Comparison of ENCODE assay signal across 8 cellular contexts in genomic region chr2:37623971-37624897, GRCh38. TPM values are rescaled to one million over a fixed set of nuclear protein-coding genes. Genes with fewer than 3 reads are reported as not detected.
DNase-seq lines count a peak whose midpoint lies in the region; ATAC-seq and TF ChIP-seq lines count a peak whose summit lies in the region.

No MANE protein-coding gene starts in this region.

- DNase-seq in NCI-H345 (lab: John Stamatoyannopoulos, UW): peak; percentile 42
- DNase-seq in NCI-H345 treated with DMSO at 0.1 percent for 48 hours (lab: John Stamatoyannopoulos, UW; ENCODE audit: unreplicated experiment): no peak
- DNase-seq in fibroblast of mammary gland (ENCODE audit: low read depth): peak; percentile 78
- DNase-seq in tibial nerve (ENCODE audit: low spot score in 2 of 2): no peak
- no peak for DNase-seq in thyroid gland
- no peak for DNase-seq in G401 (ENCODE audit: low spot score)

- intact Hi-C loops in thyroid gland (cut with DNase I): no loop called here

- 0 out of 2 replicates have a peak overlapping the region, but pooled peaks have one; percentile 13 for H2AFZ ChIP-seq in Loucy (ENCODE audit: low read length)

- no peaks in the 10 kb centered on the region for H4K20me1 ChIP-seq in Loucy (ENCODE audit: insufficient read depth, low read length, poor library complexity, severe bottlenecking)

- H3K27me3 ChIP-seq in Loucy (ENCODE audit: insufficient read depth, low read length, poor library complexity, severe bottlenecking) (no peaks in the 10 kb centered on the region), tibial nerve (no peaks in the 10 kb centered on the region), thyroid gland (no peaks in the 10 kb centered on the region)

- H3K27ac ChIP-seq in tibial nerve: peak overlapping the region in 1 of 4 donors; percentile 14
- H3K27ac ChIP-seq in thyroid gland: no peak overlapping the region

- 86 to 88% methylated on average over 8 of the region's 8 CpGs for WGBS in tibial nerve, 2 donors
- WGBS in thyroid gland, 2 donors: 84% methylated on average over 8 of the region's 8 CpGs

- H3K79me2 ChIP-seq in Loucy (ENCODE audit: insufficient read depth, low read length): no peaks in the 10 kb centered on the region

- peak overlapping the region; percentile 57 for H3K9ac ChIP-seq in Loucy (ENCODE audit: low read depth, low read length, poor library complexity, severe bottlenecking)

- TF ChIP-seq CTCF in Loucy (conservative IDR thresholded peaks at IDR 0.05; ENCODE audit: low read length): no peak
- TF ChIP-seq CTCF in fibroblast of mammary gland (conservative IDR thresholded peaks at IDR 0.05; ENCODE audit: control insufficient read depth, insufficient read depth, low read depth, low read length): no peak
- no peak for TF ChIP-seq CTCF in tibial nerve (IDR thresholded peaks at IDR 0.05)
- no peak for TF ChIP-seq CTCF in thyroid gland (IDR thresholded peaks at IDR 0.05)

- H3K9me2 ChIP-seq in Loucy (replicated peaks; ENCODE audit: low read depth, low read length): no peaks in the 10 kb centered on the region

- H3K36me3 ChIP-seq in Loucy (ENCODE audit: insufficient read depth, low read length) (no peaks in the 10 kb centered on the region), tibial nerve (no peaks in the 10 kb centered on the region), thyroid gland (no peaks in the 10 kb centered on the region)

- no peak overlapping the region for H3K4me3 ChIP-seq in Loucy (ENCODE audit: low read length, poor library complexity, severe bottlenecking)
- H3K4me3 ChIP-seq in fibroblast of mammary gland (ENCODE audit: control insufficient read depth, low read depth, low read length): no peak overlapping the region
- no peak overlapping the region for H3K4me3 ChIP-seq in tibial nerve
- no peak overlapping the region for H3K4me3 ChIP-seq in thyroid gland (replicated peaks in 1 of 3)

- peak overlapping the region; percentile 6 for H3K4me2 ChIP-seq in Loucy (ENCODE audit: low read depth, low read length, poor library complexity, severe bottlenecking)

- in situ Hi-C loops in G401 (cut with HindIII; ENCODE audit: low sequenced_read_pairs): no loop called here

- no peak for TF ChIP-seq POLR2A in tibial nerve (IDR thresholded peaks at IDR 0.05)
- TF ChIP-seq POLR2A in thyroid gland (IDR thresholded peaks at IDR 0.05): no peak

- H3K9me3 ChIP-seq in Loucy (ENCODE audit: insufficient read depth, low read depth, low read length) (no peaks in the 10 kb centered on the region), tibial nerve (no peaks in the 10 kb centered on the region), thyroid gland (no peaks in the 10 kb centered on the region)

- H3K4me1 ChIP-seq in Loucy (ENCODE audit: insufficient read depth, low read length, poor library complexity, severe bottlenecking) (peaks cover 39% of the 10 kb centered on the region), tibial nerve (peaks cover 0 to 22% (median 10%) of the 10 kb centered on the region in 4 donors), thyroid gland (no peaks in the 10 kb centered on the region)

- TF ChIP-seq EP300 in tibial nerve (IDR thresholded peaks at IDR 0.05): no peak

- ATAC-seq in GM21723 (IDR thresholded peaks at IDR 0.05; ENCODE audit: unreplicated experiment): peak; percentile 84

- H3F3A ChIP-seq in Loucy (ENCODE audit: low read depth): no peaks in the 10 kb centered on the region

RNA-seq across cellular contexts. Expression of gene CDC42EP3, which starts 47.2 kb away (rescaled TPM):
- total RNA-seq in tibial nerve (10 to 100 TPM; 31.8 to 58.6 (median 40.2) TPM), thyroid gland (10 to 100 TPM in 3 of 4 donors, 1 to 10 TPM in 1; 8.1 to 24.7 (median 18.8) TPM)
- 0.07 TPM in 1 of 2 replicates, not detected in the other for total RNA-seq in G401 (2014; rRNA removed; shearing (Covaris generic))

Comparison
In these comparisons a context has a peak if more than half of its experiments do, and no peak if none do; other contexts are left out.
1. DNase-seq: peak in NCI-H345 (single experiment) and fibroblast of mammary gland (single experiment); none in NCI-H345 treated with DMSO at 0.1 percent for 48 hours (single experiment), tibial nerve (0 of 2), thyroid gland (0 of 2) and G401 (single experiment).